Comparison of ENCODE assay signal across 14 cellular contexts in the genomic region with DNA sequence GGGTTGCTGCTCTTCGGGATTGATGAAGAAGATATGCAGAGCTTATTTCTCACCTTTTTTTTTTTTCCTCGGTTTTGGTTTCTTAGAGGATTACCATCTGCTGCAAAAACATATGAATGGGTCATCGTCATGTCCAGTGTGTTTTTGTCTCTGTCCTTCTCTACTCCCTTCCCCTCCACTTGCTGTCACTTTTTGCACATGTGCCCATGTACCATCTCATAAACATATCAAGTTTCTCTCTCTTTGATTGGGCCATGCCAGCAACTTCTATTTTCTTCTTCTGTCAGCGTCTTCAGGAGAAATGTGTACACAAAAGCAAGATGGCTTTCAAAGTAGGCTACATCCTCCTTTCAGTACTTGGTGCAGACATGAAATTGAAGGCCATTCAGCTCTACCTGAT. TPM values are rescaled to one million over a fixed set of nuclear protein-coding genes. Genes with fewer than 3 reads are reported as not detected.
DNase-seq lines count a peak whose midpoint lies in the region; TF ChIP-seq lines count a peak whose summit lies in the region.
"Had no signal": no experiment of that assay in that cellular context is flagged by ENCODE, and none has a peak within 500 bp of the region (broad histone marks: within the 10 kb centered on the region; RNA-seq: fewer than 3 reads in every experiment).

No MANE protein-coding gene starts in this region.

- H3K36me3 ChIP-seq in HEK293 (ENCODE audit: control insufficient read depth in 2 of 2, insufficient read depth in 1 of 2, low read length in 2 of 2) = peaks cover 0 to 20% of the 10 kb centered on the region in 2 experiments; a peak in 1 of 3 replicates
- H3K36me3 ChIP-seq in mucosa of rectum (ENCODE audit: control insufficient read depth in 2 of 2, insufficient read depth in 2 of 2, low read length in 2 of 2) = peaks cover 11 to 14% of the 10 kb centered on the region in 2 donors
- H3K36me3 ChIP-seq in subcutaneous abdominal adipose tissue (ENCODE audit: control insufficient read depth in 5 of 5, insufficient read depth in 5 of 5, low read length in 5 of 5) = peaks cover 10 to 18% (median 11%) of the 10 kb centered on the region in 5 donors

- no peaks in the 10 kb centered on the region for H3K27me3 Mint-ChIP-seq in activated CD4-positive, alpha-beta T cell treated with anti-CD3 and anti-CD28 coated beads, Interleukin-2, amount 10 ng/mL, durations not matched to agents 24 days and 14 days
- H3K27me3 Mint-ChIP-seq: T-cell had no signal

- peaks cover 4% of the 10 kb centered on the region for H3K4me1 ChIP-seq in HEK293 (ENCODE audit: control insufficient read depth, insufficient read depth, low read length)
- peaks cover 10 to 38% of the 10 kb centered on the region in 2 donors for H3K4me1 ChIP-seq in mucosa of rectum (ENCODE audit: control insufficient read depth in 2 of 2, insufficient read depth in 2 of 2, low read length in 2 of 2)
- peaks cover 0 to 36% (median 31%) of the 10 kb centered on the region in 5 donors for H3K4me1 ChIP-seq in subcutaneous abdominal adipose tissue (ENCODE audit: control insufficient read depth in 5 of 5, insufficient read depth in 5 of 5, low read length in 5 of 5)

- H3K9ac ChIP-seq in mucosa of rectum (ENCODE audit: low read depth in 1 of 2, low read length in 2 of 2) = no peak overlapping the region
- no peak overlapping the region for H3K9ac ChIP-seq in subcutaneous abdominal adipose tissue (ENCODE audit: low read length in 5 of 5)

- no peaks in the 10 kb centered on the region for H3K4me1 Mint-ChIP-seq in activated CD4-positive, alpha-beta T cell treated with anti-CD3 and anti-CD28 coated beads, Interleukin-2, amount 10 ng/mL, durations not matched to agents 24 days and 14 days

- no peak overlapping the region for H3K27ac Mint-ChIP-seq in activated CD4-positive, alpha-beta T cell treated with anti-CD3 and anti-CD28 coated beads, Interleukin-2, amount 10 ng/mL, durations not matched to agents 24 days and 14 days
- H3K27ac Mint-ChIP-seq: T-cell had no signal

- H3K27ac ChIP-seq in HEK293 (ENCODE audit: extremely low read depth, low read depth, low read length) (peak overlapping the region; percentile 93), caudate nucleus (ENCODE audit: low read depth, low read length) (peak overlapping the region; percentile 90), mucosa of rectum (ENCODE audit: low read depth in 2 of 2, low read length in 2 of 2) (peak overlapping the region; percentile 89 to 90), subcutaneous abdominal adipose tissue (ENCODE audit: low read depth, low read length) (peak overlapping the region; percentile 15)

- no peaks in the 10 kb centered on the region for H3K36me3 Mint-ChIP-seq in activated CD4-positive, alpha-beta T cell treated with anti-CD3 and anti-CD28 coated beads, Interleukin-2, amount 10 ng/mL, durations not matched to agents 24 days and 14 days (ENCODE audit: low read depth)
- H3K36me3 Mint-ChIP-seq: T-cell had no signal

- intact Hi-C loops in activated CD4-positive, alpha-beta T cell treated with anti-CD3 and anti-CD28 coated beads, Interleukin-2, amount 10 ng/mL, durations not matched to agents 24 days and 14 days (cut with micrococcal nuclease) = no loop called here

- no peak overlapping the region for H3K4me3 Mint-ChIP-seq in activated CD4-positive, alpha-beta T cell treated with anti-CD3 and anti-CD28 coated beads, Interleukin-2, amount 10 ng/mL, durations not matched to agents 24 days and 14 days

- H3K27me3 ChIP-seq in mucosa of rectum (ENCODE audit: control insufficient read depth in 2 of 2, insufficient read depth in 2 of 2, low read length in 2 of 2) (no peaks in the 10 kb centered on the region), subcutaneous abdominal adipose tissue (ENCODE audit: control insufficient read depth in 5 of 5, insufficient read depth in 4 of 5, low read length in 5 of 5) (no peaks in the 10 kb centered on the region)
- H3K27me3 ChIP-seq: BE2C, body of pancreas had no signal

- DNase-seq in caudate nucleus (lab: John Stamatoyannopoulos, UW) (no peak), NCI-H345 (lab: John Stamatoyannopoulos, UW) (no peak), MV-4-11 (lab: John Stamatoyannopoulos, UW) (no peak)
- DNase-seq in NK-92 treated with Interleukin-12 subunit alpha and Interleukin-12 subunit beta, amount 100 ng/mL, for 24 hours (lab: John Stamatoyannopoulos, UW) = no peak
- DNase-seq in activated CD4-positive, alpha-beta T cell treated with anti-CD3 and anti-CD28 coated beads, Interleukin-2, amount 10 ng/mL, durations not matched to agents 24 days and 14 days = no peak
- DNase-seq: activated CD4-positive, CD25-positive, alpha-beta regulatory T cell; BE2C; immature natural killer cell; NCI-H187 treated with DMSO at 0.1 percent for 48 hours; T-cell had no signal

- no peak overlapping the region for H3K4me3 ChIP-seq in HEK293 (ENCODE audit: low read depth, low read length)
- H3K4me3 ChIP-seq in mucosa of rectum (ENCODE audit: low read length in 2 of 2) = peak overlapping the region in 1 of 2 donors; percentile 6
- no peak overlapping the region for H3K4me3 ChIP-seq in subcutaneous abdominal adipose tissue (ENCODE audit: low read depth in 1 of 5, low read length in 5 of 5)
- H3K4me3 ChIP-seq: body of pancreas had no signal

- H3K9me3 ChIP-seq in HEK293 (ENCODE audit: control insufficient read depth, insufficient read depth, low read depth, low read length) (no peaks in the 10 kb centered on the region), mucosa of rectum (ENCODE audit: control insufficient read depth in 2 of 2, low read length in 2 of 2) (no peaks in the 10 kb centered on the region), subcutaneous abdominal adipose tissue (ENCODE audit: control insufficient read depth in 5 of 5, low read length in 5 of 5) (no peaks in the 10 kb centered on the region)
- H3K9me3 ChIP-seq: BE2C, body of pancreas had no signal

- CTCF ChIA-PET in HEK293 (lab: Yijun Ruan, JAX) = interaction anchor here (0.5 to 1.2 kb wide), 2 partner anchors 56 to 1074 kb away, joined by 3 to 5 read pairs; no protein-coding TSS in a partner anchor

- no peak for TF ChIP-seq CTCF in HEK293 (tag by site-specific recombination; IDR thresholded peaks at IDR 0.05)

- POLR2A ChIA-PET in HEK293 (lab: Yijun Ruan, JAX) = interaction anchor here (2.4 kb wide), 1 partner anchor 57 kb away, joined by 45 read pairs; a partner anchor contains a TSS

- peaks cover 4% of the 10 kb centered on the region for H3K9me3 Mint-ChIP-seq in activated CD4-positive, alpha-beta T cell treated with anti-CD3 and anti-CD28 coated beads, Interleukin-2, amount 10 ng/mL, durations not matched to agents 24 days and 14 days

TF ChIP-seq in HEK293, 187 proteins besides CTCF, POLR2A, EP300 and RAD21:
- TF ChIP-seq, protein P1, sequence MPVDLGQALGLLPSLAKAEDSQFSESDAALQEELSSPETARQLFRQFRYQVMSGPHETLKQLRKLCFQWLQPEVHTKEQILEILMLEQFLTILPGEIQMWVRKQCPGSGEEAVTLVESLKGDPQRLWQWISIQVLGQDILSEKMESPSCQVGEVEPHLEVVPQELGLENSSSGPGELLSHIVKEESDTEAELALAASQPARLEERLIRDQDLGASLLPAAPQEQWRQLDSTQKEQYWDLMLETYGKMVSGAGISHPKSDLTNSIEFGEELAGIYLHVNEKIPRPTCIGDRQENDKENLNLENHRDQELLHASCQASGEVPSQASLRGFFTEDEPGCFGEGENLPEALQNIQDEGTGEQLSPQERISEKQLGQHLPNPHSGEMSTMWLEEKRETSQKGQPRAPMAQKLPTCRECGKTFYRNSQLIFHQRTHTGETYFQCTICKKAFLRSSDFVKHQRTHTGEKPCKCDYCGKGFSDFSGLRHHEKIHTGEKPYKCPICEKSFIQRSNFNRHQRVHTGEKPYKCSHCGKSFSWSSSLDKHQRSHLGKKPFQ (tag by site-specific recombination; IDR thresholded peaks at IDR 0.05) = no peak
- TF ChIP-seq, protein P2, sequence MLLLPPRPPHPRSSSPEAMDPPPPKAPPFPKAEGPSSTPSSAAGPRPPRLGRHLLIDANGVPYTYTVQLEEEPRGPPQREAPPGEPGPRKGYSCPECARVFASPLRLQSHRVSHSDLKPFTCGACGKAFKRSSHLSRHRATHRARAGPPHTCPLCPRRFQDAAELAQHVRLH (tag by site-specific recombination; IDR thresholded peaks at IDR 0.05) = no peak
- TF ChIP-seq ZFP41 (tag by site-specific recombination; IDR thresholded peaks at IDR 0.05; ENCODE audit: borderline replicate concordance) (no peak), ZNF350 (tag by site-specific recombination; IDR thresholded peaks at IDR 0.05) (no peak), ZNF426 (tag by site-specific recombination; IDR thresholded peaks at IDR 0.05) (no peak), ZBTB8A (tag by site-specific recombination; IDR thresholded peaks at IDR 0.05) (no peak)

RNA-seq across cellular contexts. Expression of a gene that starts 57.1 kb away (rescaled TPM):
- total RNA-seq in activated CD4-positive, alpha-beta T cell treated with anti-CD3 and anti-CD28 coated beads, Interleukin-2, amount 10 ng/mL, durations not matched to agents 24 days and 14 days = 0.37 and 0.50 TPM in 2 replicates

Comparison
In these comparisons a context has a peak if more than half of its experiments do, and no peak if none do; other contexts are left out.
1. H3K27ac ChIP-seq: peak in every context shown above with its lines; median percentile 93 in HEK293; 90 in caudate nucleus; 90 in mucosa of rectum; 15 in subcutaneous abdominal adipose tissue.